15 cellular contexts compared by ENCODE assay signal in the genomic region with DNA sequence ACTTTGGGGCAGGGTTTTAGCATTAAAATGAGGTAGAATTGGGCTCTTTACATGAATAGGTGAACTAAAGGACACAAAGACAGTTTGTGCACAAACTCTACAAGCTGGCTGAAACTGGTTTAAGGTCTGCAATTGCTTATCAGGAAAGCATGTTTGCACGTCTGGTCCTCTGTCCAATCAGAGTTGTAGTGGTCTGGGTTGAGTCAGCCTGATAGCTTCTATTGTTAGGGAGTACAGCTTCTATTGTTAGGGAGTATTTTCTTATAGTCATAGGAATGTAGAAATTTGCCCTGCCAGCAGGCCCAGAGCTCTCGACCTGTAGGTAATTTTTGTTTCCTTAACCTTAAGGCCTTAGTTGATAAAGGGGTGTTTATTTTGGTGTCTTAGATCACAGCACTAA.
"Had no signal": no experiment of that assay in that cellular context is flagged by ENCODE, and none has a peak within 500 bp of the region (broad histone marks: within the 10 kb centered on the region; RNA-seq: fewer than 3 reads in every experiment).

No MANE protein-coding gene starts in this region.

- H3K27ac Mint-ChIP-seq: activated naive CD8-positive, alpha-beta T cell; activated T-cell treated with anti-CD3 and anti-CD28 coated beads, Interleukin-2, amount 50 U/mL, for 24 hours; natural killer cell treated with Interleukin-12 subunit alpha and Interleukin-12 subunit beta and Interleukin-15 and Interleukin-18, amount 100 ng/mL, for 72 hours; stimulated activated naive CD8-positive, alpha-beta T cell treated with anti-CD3 and anti-CD28 coated beads, Interleukin-15, Interleukin-2, amounts not matched to agents 100 ng/mL and 50 ng/mL, for 24 hours; T-helper 1 cell treated with Interleukin-12 subunit alpha and Interleukin-12 subunit beta and Interleukin-4 antibody, amounts not matched to agents 30 μg/mL and 1 μg/mL, for 36 hours had no signal

- H3K4me3 Mint-ChIP-seq: activated naive CD8-positive, alpha-beta T cell; activated T-cell treated with anti-CD3 and anti-CD28 coated beads, Interleukin-2, amount 50 U/mL, for 24 hours; natural killer cell treated with Interleukin-12 subunit alpha and Interleukin-12 subunit beta and Interleukin-15 and Interleukin-18, amount 100 ng/mL, for 72 hours; stimulated activated naive CD8-positive, alpha-beta T cell treated with anti-CD3 and anti-CD28 coated beads, Interleukin-15, Interleukin-2, amounts not matched to agents 100 ng/mL and 50 ng/mL, for 24 hours; T-helper 1 cell treated with Interleukin-12 subunit alpha and Interleukin-12 subunit beta and Interleukin-4 antibody, amounts not matched to agents 30 μg/mL and 1 μg/mL, for 36 hours had no signal

- H3K27me3 Mint-ChIP-seq: activated naive CD8-positive, alpha-beta T cell; activated T-cell treated with anti-CD3 and anti-CD28 coated beads, Interleukin-2, amount 50 U/mL, for 24 hours; natural killer cell treated with Interleukin-12 subunit alpha and Interleukin-12 subunit beta and Interleukin-15 and Interleukin-18, amount 100 ng/mL, for 72 hours; stimulated activated naive CD8-positive, alpha-beta T cell treated with anti-CD3 and anti-CD28 coated beads, Interleukin-15, Interleukin-2, amounts not matched to agents 100 ng/mL and 50 ng/mL, for 24 hours had no signal

- H3K36me3 Mint-ChIP-seq: activated naive CD8-positive, alpha-beta T cell had no signal

- H3K27me3 ChIP-seq: breast epithelium, gastrocnemius medialis, heart right ventricle had no signal

- H3K27ac ChIP-seq: breast epithelium, gastrocnemius medialis, heart right ventricle, thoracic aorta had no signal

- ATAC-seq: activated CD4-positive, CD25-positive, alpha-beta regulatory T cell treated with anti-CD3 and anti-CD28 coated beads, Interleukin-2, amount 50 U/mL, for 24 hours; gastrocnemius medialis; heart right ventricle; left cardiac atrium; natural killer cell treated with Interleukin-12 subunit alpha and Interleukin-12 subunit beta and Interleukin-15 and Interleukin-18, amount 100 ng/mL, for 72 hours had no signal

- DNase-seq: activated effector memory CD4-positive, alpha-beta T cell treated with Interleukin-2 at 50 U/mL for 16 hours; activated T-cell treated with anti-CD3 and anti-CD28 coated beads, Interleukin-2, amount 50 U/mL, for 24 hours; amygdala; gastrocnemius medialis; heart right ventricle; left cardiac atrium; mammary epithelial cell; stimulated activated CD4-positive, alpha-beta T cell treated with anti-CD3 and anti-CD28 coated beads, Interleukin-4, amount 100 ng/mL, for 1 hour had no signal

- H3K4me3 ChIP-seq: breast epithelium, gastrocnemius medialis, heart right ventricle, thoracic aorta had no signal

- H3K36me3 ChIP-seq: breast epithelium, gastrocnemius medialis, heart right ventricle, thoracic aorta had no signal

- H3K9me3 ChIP-seq: breast epithelium, gastrocnemius medialis, thoracic aorta had no signal

- H3K4me1 ChIP-seq: breast epithelium, gastrocnemius medialis, heart right ventricle had no signal
